ENCODE assay signal across 8 cellular contexts in genomic region chr9:136527721-136528710, GRCh38. TPM values are rescaled to one million over a fixed set of nuclear protein-coding genes. Genes with fewer than 3 reads are reported as not detected.
DNase-seq lines count a peak whose midpoint lies in the region; ATAC-seq and TF ChIP-seq lines count a peak whose summit lies in the region.
"Had no signal": no experiment of that assay in that cellular context is flagged by ENCODE, and none has a peak within 500 bp of the region (broad histone marks: within the 10 kb centered on the region; RNA-seq: fewer than 3 reads in every experiment).

No MANE protein-coding gene starts in this region.

- H3K4me3 ChIP-seq in GM12865 (ENCODE audit: low read depth, low read length) (no peak overlapping the region), dorsolateral prefrontal cortex (peak overlapping the region in 19 of 59 donors; percentile 1 to 55 (median 30)), sigmoid colon (no peak overlapping the region)

- H3K4me1 ChIP-seq in sigmoid colon, result peaks cover 0 to 94% (median 85%) of the 10 kb centered on the region in 4 donors

- DNase-seq in GM12865 (ENCODE audit: low read depth) (peak; percentile 25), NCI-H2171 (lab: John Stamatoyannopoulos, UW) (peak; percentile 99), dorsolateral prefrontal cortex (no peak), sigmoid colon (no peak), 8988T (no peak), H4 (ENCODE audit: low spot score) (no peak)

- no peak for TF ChIP-seq CTCF in GM12865 (IDR thresholded peaks at IDR 0.05; ENCODE audit: insufficient read depth, low read depth, low read length, missing control alignments)
- no peak for TF ChIP-seq CTCF in dorsolateral prefrontal cortex (IDR thresholded peaks at IDR 0.05 in 54 of 56, conservative IDR thresholded peaks at IDR 0.05 in 2 of 56; ENCODE audit: low read depth in 1 of 56, partially characterized antibody in 56 of 56)
- no peak for TF ChIP-seq CTCF in sigmoid colon (IDR thresholded peaks at IDR 0.05)

- WGBS in sigmoid colon, 2 donors, result 18 to 60% methylated on average over 34 of the region's 34 CpGs

- ATAC-seq in GM21528 (IDR thresholded peaks at IDR 0.05; ENCODE audit: low FRiP score, unreplicated experiment), result no peak

- H3K27ac ChIP-seq in dorsolateral prefrontal cortex (peak overlapping the region; percentile 29 to 98 (median 93)), sigmoid colon (peak overlapping the region; percentile 59 to 84 (median 80))
- H3K27ac ChIP-seq: VCaP had no signal

- H3K9me3 ChIP-seq in sigmoid colon, result no peaks in the 10 kb centered on the region

- peaks cover 0 to 18% (median 0%) of the 10 kb centered on the region in 45 donors for H3K27me3 ChIP-seq in dorsolateral prefrontal cortex
- no peaks in the 10 kb centered on the region for H3K27me3 ChIP-seq in sigmoid colon

- intact Hi-C loops in dorsolateral prefrontal cortex (cut with DNase I), result no loop called here
- intact Hi-C loops in sigmoid colon (cut with DNase I), result loop anchor here (5.0 kb wide), 2 partner anchors 36 to 79 kb away; no protein-coding TSS in a partner anchor

- H3K36me3 ChIP-seq in sigmoid colon, result peaks cover 0 to 6% (median 4%) of the 10 kb centered on the region in 4 donors

- no peak for TF ChIP-seq EP300 in sigmoid colon (IDR thresholded peaks at IDR 0.05)

- TF ChIP-seq POLR2A in sigmoid colon (IDR thresholded peaks at IDR 0.05), result no peak

RNA-seq across cellular contexts. Expression of gene NOTCH1, which starts 17.8 kb away (rescaled TPM):
- total RNA-seq in dorsolateral prefrontal cortex (10 to 100 TPM; 24.0 to 92.1 (median 38.8) TPM), sigmoid colon (10 to 100 TPM; 16.6 to 36.0 (median 31.8) TPM)
- polyA plus RNA-seq in sigmoid colon, result 10 to 100 TPM in 1 of 3 donors, 1 to 10 TPM in 2; 1.8 to 30.8 (median 3.7) TPM
- total RNA-seq in H4 (2014; rRNA removed; shearing (Covaris generic)), result 2.4 and 3.2 TPM in 2 replicates

RNA-seq across cellular contexts. Expression of gene SEC16A, which starts 45.2 kb away (rescaled TPM):
- total RNA-seq in dorsolateral prefrontal cortex, result 10 to 100 TPM; 52.6 to 89.0 (median 68.2) TPM
- 10 to 100 TPM; 22.9 to 33.9 (median 30.2) TPM for total RNA-seq in sigmoid colon
- polyA plus RNA-seq in sigmoid colon, result 10 to 100 TPM; 22.8 to 57.0 (median 24.5) TPM
- total RNA-seq in H4 (2014; rRNA removed; shearing (Covaris generic)), result 18.7 and 19.0 TPM in 2 replicates

Comparison
In these comparisons a context has a peak if more than half of its experiments do, and no peak if none do; other contexts are left out.
1. DNase-seq: peak in GM12865 (single experiment) and NCI-H2171 (single experiment); none in dorsolateral prefrontal cortex (0 of 10), sigmoid colon (single experiment), 8988T (single experiment) and H4 (single experiment).